In the genomic region with DNA sequence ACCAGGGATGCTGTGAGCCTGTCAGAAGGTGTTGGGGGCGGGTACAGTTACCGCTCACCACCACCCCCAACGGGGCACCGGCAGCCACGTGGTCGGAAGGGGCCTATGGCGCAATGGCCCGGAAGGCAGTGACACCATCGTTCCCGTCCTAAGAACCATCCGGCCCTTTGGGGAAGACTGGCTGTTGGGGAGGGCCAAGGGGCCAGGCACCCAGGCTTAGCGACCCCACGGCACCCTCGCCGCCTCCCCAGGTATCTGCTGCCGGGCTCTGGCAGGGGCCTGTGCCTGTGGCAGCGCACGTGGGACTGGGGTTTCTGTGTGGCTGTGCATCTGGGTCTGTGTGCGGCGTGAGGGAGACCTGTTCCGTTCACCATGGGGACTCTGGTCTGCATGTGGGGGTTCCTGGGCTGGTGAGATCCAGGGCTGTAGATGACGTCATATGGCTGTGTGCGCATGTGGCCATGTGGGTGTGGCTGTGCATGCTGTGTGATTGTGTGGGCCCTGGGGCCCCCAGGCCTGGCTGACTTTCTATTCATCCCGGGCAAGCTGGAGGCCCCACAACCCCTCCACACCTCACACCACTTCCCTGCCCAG, we compare ENCODE assay signal across 1 cellular context.
TF ChIP-seq lines count a peak whose summit lies in the region.

No MANE protein-coding gene starts in this region.

TF ChIP-seq in IMR-90, 13 proteins besides CTCF, POLR2A, EP300 and RAD21:
- peak; percentile 79 for TF ChIP-seq CEBPB (IDR thresholded peaks at IDR 0.05; ENCODE audit: low read depth, low read length)
- TF ChIP-seq SMC3 (IDR thresholded peaks at IDR 0.05; ENCODE audit: low read depth, low read length): no peak
